9 cellular contexts compared by ENCODE assay signal in genomic region chr22:18070556-18071306, GRCh38. TPM values are rescaled to one million over a fixed set of nuclear protein-coding genes. Genes with fewer than 3 reads are reported as not detected.
DNase-seq lines count a peak whose midpoint lies in the region; ATAC-seq and TF ChIP-seq lines count a peak whose summit lies in the region.
"Had no signal": no experiment of that assay in that cellular context is flagged by ENCODE, and none has a peak within 500 bp of the region (broad histone marks: within the 10 kb centered on the region; RNA-seq: fewer than 3 reads in every experiment).

No MANE protein-coding gene starts in this region.

- peak; percentile 21 for DNase-seq in NCI-H2029 (lab: John Stamatoyannopoulos, UW)
- no peak for DNase-seq in NCI-H2029 treated with DMSO at 0.1 percent for 48 hours (lab: John Stamatoyannopoulos, UW)
- no peak for DNase-seq in colonic mucosa
- DNase-seq in progenitor cell of endocrine pancreas (ENCODE audit: low spot score, unreplicated experiment): no peak
- DNase-seq in erythroblast (lab: John Stamatoyannopoulos, UW): no peak
- DNase-seq in left lung: no peak
- DNase-seq in NCI-H446 treated with DMSO at 0.1 percent for 48 hours (lab: John Stamatoyannopoulos, UW): no peak
- DNase-seq: activated CD4-positive, alpha-beta T cell treated with anti-CD3 and anti-CD28 coated beads, Interleukin-2, amount 50 U/mL, for 4 hours had no signal

- no peaks in the 10 kb centered on the region for H3K9me3 Mint-ChIP-seq in progenitor cell of endocrine pancreas (ENCODE audit: low read depth)

- H4K20me1 ChIP-seq in KMS-11 (ENCODE audit: insufficient read depth): no peaks in the 10 kb centered on the region

- TF ChIP-seq CTCF in KMS-11 (conservative IDR thresholded peaks at IDR 0.05; ENCODE audit: low read depth, low read length): peak; percentile 42; the same call in 1 of the 2 replicates
- peak; percentile 25 for TF ChIP-seq CTCF in colonic mucosa (IDR thresholded peaks at IDR 0.05)
- peak; percentile 45 for TF ChIP-seq CTCF in progenitor cell of endocrine pancreas (IDR thresholded peaks at IDR 0.05; ENCODE audit: unreplicated experiment)
- no peak for TF ChIP-seq CTCF in left lung (IDR thresholded peaks at IDR 0.05)

- peaks cover 6% of the 10 kb centered on the region for H3K4me1 Mint-ChIP-seq in progenitor cell of endocrine pancreas (ENCODE audit: low read depth)

- H3K9ac ChIP-seq in KMS-11 (no peak overlapping the region), colonic mucosa (ENCODE audit: low read depth in 2 of 2, low read length in 2 of 2) (no peak overlapping the region)

- no peak for ATAC-seq in left lung

- peaks cover 20% of the 10 kb centered on the region for H3K27me3 Mint-ChIP-seq in progenitor cell of endocrine pancreas

- H3K36me3 ChIP-seq in KMS-11 (ENCODE audit: insufficient read depth) (no peaks in the 10 kb centered on the region), colonic mucosa (no peaks in the 10 kb centered on the region), left lung (no peaks in the 10 kb centered on the region)

- no peak overlapping the region for H3K27ac Mint-ChIP-seq in progenitor cell of endocrine pancreas

- H3K27ac ChIP-seq in KMS-11 (no peak overlapping the region), colonic mucosa (peak overlapping the region; percentile 33), left lung (no peak overlapping the region)

- H3K36me3 Mint-ChIP-seq in progenitor cell of endocrine pancreas (ENCODE audit: insufficient read depth): no peaks in the 10 kb centered on the region

- H3K4me3 ChIP-seq in KMS-11 (IDR thresholded peaks at IDR 0.05; ENCODE audit: insufficient read depth, low read depth, low read length) (no peak overlapping the region), colonic mucosa (no peak overlapping the region), left lung (no peak overlapping the region)

- H3K4me1 ChIP-seq in KMS-11 (ENCODE audit: low read depth, poor library complexity, severe bottlenecking) (peaks cover 20% of the 10 kb centered on the region), colonic mucosa (no peaks in the 10 kb centered on the region), left lung (no peaks in the 10 kb centered on the region)

- intact Hi-C loops in colonic mucosa (cut with DNase I): loop anchor here (10.0 kb wide), 2 partner anchors 166 to 326 kb away; no protein-coding TSS in a partner anchor
- intact Hi-C loops in left lung (cut with DNase I): loop anchor here in 1 of 2 donors (10.0 kb wide), 1 partner anchor 46 kb away; the partner anchor contains the start of gene MICAL3

- TF ChIP-seq POLR2A in erythroblast (IDR thresholded peaks at IDR 0.05; ENCODE audit: low read length): no peak

- H3K9me3 ChIP-seq in colonic mucosa (no peaks in the 10 kb centered on the region), left lung (no peaks in the 10 kb centered on the region)

- H3K27me3 ChIP-seq in KMS-11 (ENCODE audit: insufficient read depth, low read depth) (no peaks in the 10 kb centered on the region), colonic mucosa (no peaks in the 10 kb centered on the region), left lung (peaks cover 0 to 9% of the 10 kb centered on the region in 2 donors)

- H3K4me2 ChIP-seq in KMS-11: no peak overlapping the region

- no peaks in the 10 kb centered on the region for H3K79me2 ChIP-seq in KMS-11 (ENCODE audit: insufficient read depth, low read depth)

- no peak overlapping the region for H2AFZ ChIP-seq in KMS-11 (ENCODE audit: low read depth)

- H3K4me3 Mint-ChIP-seq in progenitor cell of endocrine pancreas (ENCODE audit: low read depth): no peak overlapping the region

RNA-seq across cellular contexts. Expression of gene PEX26, which starts 7.1 kb away (rescaled TPM):
- total RNA-seq in colonic mucosa: 100 to 1,000 TPM in 1 of 2 donors, 10 to 100 TPM in 1; 86.7 to 128 TPM
- 46.1 and 50.1 TPM in 2 replicates for total RNA-seq in progenitor cell of endocrine pancreas
- total RNA-seq in left lung: 10 to 100 TPM; 35.8 to 39.4 TPM

RNA-seq across cellular contexts. Expression of gene TUBA8, which starts 39.9 kb away (rescaled TPM):
- total RNA-seq in colonic mucosa (1 to 10 TPM; 1.6 TPM), progenitor cell of endocrine pancreas (2.4 and 3.2 TPM in 2 replicates), left lung (under 1 TPM; 0.79 to 0.87 TPM)

RNA-seq across cellular contexts. Expression of gene MICAL3, which starts 46.4 kb away (rescaled TPM):
- total RNA-seq in colonic mucosa: 10 to 100 TPM; 72.5 to 84.5 TPM
- 54.8 and 59.9 TPM in 2 replicates for total RNA-seq in progenitor cell of endocrine pancreas
- 10 to 100 TPM; 24.9 to 29.8 TPM for total RNA-seq in left lung

Comparison
In these comparisons a context has a peak if more than half of its experiments do, and no peak if none do; other contexts are left out.
1. CTCF ChIP-seq: peak in KMS-11 (single experiment), colonic mucosa (single experiment) and progenitor cell of endocrine pancreas (single experiment); none in left lung (0 of 2).